In the genomic region with DNA sequence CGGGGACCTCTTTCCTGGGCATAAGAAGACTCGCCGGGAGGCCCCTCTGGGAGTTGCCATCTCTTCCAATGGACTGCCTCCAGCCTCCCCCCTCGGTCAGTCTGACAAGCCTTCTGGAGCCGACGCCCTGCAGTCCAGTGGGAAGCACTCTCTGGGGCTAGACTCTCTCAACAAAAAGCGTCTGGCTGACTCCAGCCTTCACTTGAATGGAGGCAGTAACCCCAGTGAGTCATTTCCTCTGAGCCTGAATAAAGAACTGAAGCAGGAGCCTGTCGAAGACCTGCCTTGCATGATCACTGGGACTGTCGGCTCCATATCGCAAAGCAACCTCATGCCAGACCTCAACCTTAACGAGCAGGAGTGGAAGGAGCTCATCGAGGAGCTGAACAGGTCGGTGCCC, we compare ENCODE assay signal across 8 cellular contexts. TPM values are rescaled to one million over a fixed set of nuclear protein-coding genes. Genes with fewer than 3 reads are reported as not detected.
DNase-seq lines count a peak whose midpoint lies in the region; ATAC-seq and TF ChIP-seq lines count a peak whose summit lies in the region.

No MANE protein-coding gene starts in this region.

- peaks cover 22% of the 10 kb centered on the region for H3K9me1 ChIP-seq in IMR-90 (ENCODE audit: insufficient read depth, low read length)

- 0 out of 2 replicates have a peak overlapping the region, but pooled peaks have one; percentile 8 for H3K4me2 ChIP-seq in IMR-90 (ENCODE audit: low read depth, low read length)

- peak overlapping the region; percentile 68 to 79; a peak in 3 of 4 replicates for H4K8ac ChIP-seq in IMR-90 (ENCODE audit: low read depth in 2 of 2, low read length in 2 of 2)

- intact Hi-C loops in IMR-90 (cut with micrococcal nuclease) = no loop called here

- peaks cover 40% of the 10 kb centered on the region for H4K20me1 ChIP-seq in IMR-90 (ENCODE audit: insufficient read depth, low read length)

- H4K91ac ChIP-seq in IMR-90 (ENCODE audit: insufficient read depth, low read depth, low read length) = peak overlapping the region; percentile 86

- H3K9me3 ChIP-seq in IMR-90 (ENCODE audit: control insufficient read depth, insufficient read depth, low read length) = no peaks in the 10 kb centered on the region

- DNase-seq in ACHN (peak; percentile 69), IMR-90 (peak; percentile 85), brain microvascular endothelial cell (peak; percentile 90), kidney tubule cell (ENCODE audit: low spot score) (peak; percentile 86), GM20000 (ENCODE audit: low spot score) (no peak), NCI-H748 (lab: John Stamatoyannopoulos, UW; ENCODE audit: unreplicated experiment) (no peak)
- no peak for DNase-seq in activated naive CD4-positive, alpha-beta T cell treated with Interleukin-2 at 50 U/mL for 16 hours

- no TSS peak for BruUV-seq in IMR-90 (replicated peaks; lab: Mats Ljungman, UMichigan)

- CTCF ChIA-PET in IMR-90 (lab: Yijun Ruan, JAX) = interaction anchor here (0.5 kb wide), 1 partner anchor 110 kb away, joined by 3 read pairs; no protein-coding TSS in a partner anchor

- peak overlapping the region; percentile 12 for H3K18ac ChIP-seq in IMR-90 (ENCODE audit: low read depth, low read length)

- H3K36me3 ChIP-seq in IMR-90 (ENCODE audit: control insufficient read depth, insufficient read depth, low read length) = peaks cover 31% of the 10 kb centered on the region
- peaks cover 23% of the 10 kb centered on the region for H3K36me3 ChIP-seq in brain microvascular endothelial cell (replicated peaks)

- peak overlapping the region; percentile 94 for H3K4ac ChIP-seq in IMR-90 (ENCODE audit: low read depth, low read length)

- H3K27me3 ChIP-seq in IMR-90 (ENCODE audit: control insufficient read depth, insufficient read depth, low read length) (no peaks in the 10 kb centered on the region), brain microvascular endothelial cell (replicated peaks) (no peaks in the 10 kb centered on the region)

- H3K27ac ChIP-seq in IMR-90 (ENCODE audit: insufficient read depth, low read length) (peak overlapping the region; percentile 82), brain microvascular endothelial cell (peak overlapping the region; percentile 78)

- H3K4me3 ChIP-seq in IMR-90 (ENCODE audit: insufficient read depth, low read depth, low read length) = no peak overlapping the region
- no peak overlapping the region for H3K4me3 ChIP-seq in brain microvascular endothelial cell (ENCODE audit: low read depth, low read length)

- H2BK15ac ChIP-seq in IMR-90 (ENCODE audit: low read depth, low read length) = peak overlapping the region; percentile 77; the same call in 2 of the 3 replicates

- H4K5ac ChIP-seq in IMR-90 (ENCODE audit: low read depth, low read length) = peak overlapping the region; percentile 50

- peak overlapping the region; percentile 97 for H2AK5ac ChIP-seq in IMR-90 (ENCODE audit: low read depth, low read length)

- H3K14ac ChIP-seq in IMR-90 (replicated peaks; ENCODE audit: low read depth, low read length) = peak overlapping the region; percentile 62; the same call in 1 of the 2 replicates

- dilution Hi-C loops in IMR-90 (cut with HindIII; ENCODE audit: low sequenced_read_pairs, unreplicated experiment) = no loop called here

- H3K23ac ChIP-seq in IMR-90 (ENCODE audit: low read depth, low read length) = peak overlapping the region; percentile 82; the same call in 1 of the 2 replicates

- peaks cover 33 to 73% of the 10 kb centered on the region in 2 experiments for H3K79me1 ChIP-seq in IMR-90 (ENCODE audit: low read depth in 1 of 2, low read length in 2 of 2)

- ATAC-seq in IMR-90 (ENCODE audit: low read depth) (peak; percentile 65), HG03442 (IDR thresholded peaks at IDR 0.05; ENCODE audit: unreplicated experiment) (no peak)

- H2BK20ac ChIP-seq in IMR-90 (ENCODE audit: low read depth, low read length) = peak overlapping the region; percentile 74

- peaks cover 35% of the 10 kb centered on the region for H3K4me1 ChIP-seq in IMR-90 (ENCODE audit: control insufficient read depth, insufficient read depth, low read length)

- H2AK9ac ChIP-seq in IMR-90 (replicated peaks; ENCODE audit: low read depth, low read length, poor library complexity) = peak overlapping the region; percentile 89

- peak overlapping the region; percentile 34 for H2AFZ ChIP-seq in IMR-90 (replicated peaks; ENCODE audit: low read length, poor library complexity)

- peak overlapping the region; percentile 82; the same call in 1 of the 2 replicates for H2BK120ac ChIP-seq in IMR-90 (ENCODE audit: low read depth, low read length)

- TF ChIP-seq CTCF in IMR-90 (conservative IDR thresholded peaks at IDR 0.05; ENCODE audit: low read depth, low read length) = no peak
- TF ChIP-seq CTCF in brain microvascular endothelial cell (IDR thresholded peaks at IDR 0.05; ENCODE audit: low read depth, low read length, missing control alignments) = no peak
- no peak for TF ChIP-seq CTCF in GM20000 (IDR thresholded peaks at IDR 0.05; ENCODE audit: extremely low read depth, missing control alignments)

- in situ Hi-C loops in ACHN (cut with HindIII; ENCODE audit: low pct_ligation_motif_present, low pct_unique_long_range_greater_than_20kb, low sequenced_read_pairs) (no loop called here), IMR-90 (cut with MboI; ENCODE audit: low sequenced_read_pairs) (no loop called here), brain microvascular endothelial cell (cut with HindIII; ENCODE audit: low pct_ligation_motif_present, low sequenced_read_pairs) (no loop called here)

- POLR2A ChIA-PET in IMR-90 (lab: Charles Lee; ENCODE audit: unreplicated experiment) = no interaction called here

- no peak for TF ChIP-seq POLR2A in IMR-90 (IDR thresholded peaks at IDR 0.05; ENCODE audit: low read depth, low read length)

- TF ChIP-seq RAD21 in IMR-90 (IDR thresholded peaks at IDR 0.05; ENCODE audit: low read length) = no peak

- WGBS in IMR-90 (ENCODE audit: extremely low coverage in 2 of 2, insufficient read length in 1 of 2), 2 experiments = 37% methylated on average over 9 of the region's 13 CpGs; no CpG with 5 or more reads in 1 of the 2 experiments

- H2BK5ac ChIP-seq in IMR-90 (ENCODE audit: low read depth, low read length, poor library complexity, severe bottlenecking) = peak overlapping the region; percentile 75

- H3K9ac ChIP-seq in IMR-90 (ENCODE audit: low read depth, low read length) = peak overlapping the region; percentile 10; the same call in 1 of the 2 replicates

- H3K56ac ChIP-seq in IMR-90 (ENCODE audit: extremely low read depth, insufficient read depth, low read length) = peak overlapping the region; percentile 30; the same call in 1 of the 2 replicates

TF ChIP-seq in IMR-90, 13 proteins besides CTCF, POLR2A, EP300 and RAD21:
- TF ChIP-seq MAZ (IDR thresholded peaks at IDR 0.05; ENCODE audit: borderline replicate concordance, low read depth, low read length) (0 out of 2 replicates have a peak, but pooled peaks have one; percentile 28), FOS (IDR thresholded peaks at IDR 0.05; ENCODE audit: low read depth, low read length) (peak; percentile 58), CHD1 (IDR thresholded peaks at IDR 0.05; ENCODE audit: low read depth, low read length) (no peak)

RNA-seq across cellular contexts. Expression of a gene that starts 28.4 kb away (rescaled TPM):
- not detected in 2 replicates for total RNA-seq in IMR-90 (2012; rRNA removed)
- polyA plus RNA-seq in IMR-90 (2012; rRNA removed) = 0.72 and 1.9 TPM in 2 replicates
- polyA plus RNA-seq in IMR-90 (2012; cell fraction: cytosol; rRNA removed) = 1.3 and 3.2 TPM in 2 replicates
- 2.3 and 12.6 TPM in 2 replicates for polyA plus RNA-seq in IMR-90 (2012; cell fraction: nucleus; rRNA removed; ENCODE audit: low replicate concordance)

RNA-seq across cellular contexts. Expression of a gene that starts 32.8 kb away (rescaled TPM):
- total RNA-seq in IMR-90 (2012; rRNA removed) = 4.7 TPM in 2 replicates
- polyA plus RNA-seq in IMR-90 (2012; rRNA removed) = 10.2 and 20.4 TPM in 2 replicates
- 4.5 and 7.3 TPM in 2 replicates for polyA plus RNA-seq in IMR-90 (2012; cell fraction: cytosol; rRNA removed)
- polyA plus RNA-seq in IMR-90 (2012; cell fraction: nucleus; rRNA removed; ENCODE audit: low replicate concordance) = 13.3 and 15.0 TPM in 2 replicates

RNA-seq across cellular contexts. Expression of a gene that starts 41.3 kb away (rescaled TPM):
- total RNA-seq in IMR-90 (2012; rRNA removed) = 53.9 and 73.7 TPM in 2 replicates
- 155 and 164 TPM in 2 replicates for polyA plus RNA-seq in IMR-90 (2012; rRNA removed)
- 148 and 266 TPM in 2 replicates for polyA plus RNA-seq in IMR-90 (2012; cell fraction: cytosol; rRNA removed)
- 388 and 999 TPM in 2 replicates for polyA plus RNA-seq in IMR-90 (2012; cell fraction: nucleus; rRNA removed; ENCODE audit: low replicate concordance)

RNA-seq across cellular contexts. Expression of a gene that starts 55.3 kb away (rescaled TPM):
- 168 and 184 TPM in 2 replicates for total RNA-seq in IMR-90 (2012; rRNA removed)
- 152 and 201 TPM in 2 replicates for polyA plus RNA-seq in IMR-90 (2012; rRNA removed)
- 153 and 219 TPM in 2 replicates for polyA plus RNA-seq in IMR-90 (2012; cell fraction: cytosol; rRNA removed)
- 377 and 407 TPM in 2 replicates for polyA plus RNA-seq in IMR-90 (2012; cell fraction: nucleus; rRNA removed; ENCODE audit: low replicate concordance)

Comparison
In these comparisons a context has a peak if more than half of its experiments do, and no peak if none do; other contexts are left out.
1. DNase-seq: peak in ACHN (single experiment), IMR-90 (single experiment), brain microvascular endothelial cell (single experiment) and kidney tubule cell (single experiment); none in GM20000 (single experiment), activated naive CD4-positive, alpha-beta T cell treated with Interleukin-2 at 50 U/mL for 16 hours (single experiment) and NCI-H748 (single experiment).